In genomic region chr11:1763336-1763795, GRCh38 we compare ENCODE assay signal across 8 cellular contexts. TPM values are rescaled to one million over a fixed set of nuclear protein-coding genes. Genes with fewer than 3 reads are reported as not detected.
A peak's percentile ranks its signal among the peaks of the same experiment; 100 is the strongest.
DNase-seq lines count a peak whose midpoint lies in the region; ATAC-seq and TF ChIP-seq lines count a peak whose summit lies in the region.

No MANE protein-coding gene starts in this region.

- peak overlapping the region; percentile 73 to 96 for H3K4ac ChIP-seq in mesenchymal stem cell (ENCODE audit: low read depth in 1 of 2, low read length in 2 of 2)

- peak overlapping the region; percentile 68 to 98 for H3K14ac ChIP-seq in mesenchymal stem cell (ENCODE audit: low read length in 2 of 2)

- peak in 1 of 3 donors; percentile 10 for TF ChIP-seq POLR2A in body of pancreas (IDR thresholded peaks at IDR 0.05)

- H2BK12ac ChIP-seq in mesenchymal stem cell (ENCODE audit: low read length in 2 of 2), result peak overlapping the region; percentile 22 to 71

- no peak overlapping the region for H3K27ac Mint-ChIP-seq in activated CD4-positive, alpha-beta T cell treated with anti-CD3 and anti-CD28 coated beads, Interleukin-2, amount 10 ng/mL, durations not matched to agents 24 days and 14 days

- intact Hi-C loops in activated CD4-positive, alpha-beta T cell treated with anti-CD3 and anti-CD28 coated beads, Interleukin-2, amount 10 ng/mL, durations not matched to agents 24 days and 14 days (cut with micrococcal nuclease), result no loop called here
- intact Hi-C loops in body of pancreas (cut with DNase I), result no loop called here

- H3K27me3 ChIP-seq in body of pancreas (no peaks in the 10 kb centered on the region), mesenchymal stem cell (ENCODE audit: control insufficient read depth in 1 of 2, insufficient read depth in 1 of 2, low read length in 2 of 2) (no peaks in the 10 kb centered on the region)

- H3K36me3 ChIP-seq in body of pancreas (replicated peaks in 1 of 2; ENCODE audit: insufficient read depth in 1 of 2, low read depth in 2 of 2) (peaks cover 3 to 11% of the 10 kb centered on the region in 2 donors), mesenchymal stem cell (ENCODE audit: control insufficient read depth in 1 of 2, insufficient read depth in 2 of 2, low read depth in 1 of 2, low read length in 2 of 2) (peaks cover 30 to 36% of the 10 kb centered on the region in 2 experiments)

- peak overlapping the region; percentile 88 to 94 for H3K18ac ChIP-seq in mesenchymal stem cell (ENCODE audit: low read depth in 1 of 2, low read length in 2 of 2)

- WGBS in body of pancreas, 2 donors, result 0% methylated on average over 1 to 31 of the region's 32 CpGs
- WGBS in mesenchymal stem cell, result 5% methylated on average over 32 of the region's 32 CpGs

- H3K4me1 ChIP-seq in body of pancreas (peaks cover 43% of the 10 kb centered on the region), mesenchymal stem cell (ENCODE audit: control insufficient read depth, insufficient read depth, low read depth, low read length) (peaks cover 55% of the 10 kb centered on the region)

- no peaks in the 10 kb centered on the region for H3K27me3 Mint-ChIP-seq in activated CD4-positive, alpha-beta T cell treated with anti-CD3 and anti-CD28 coated beads, Interleukin-2, amount 10 ng/mL, durations not matched to agents 24 days and 14 days

- POLR2A ChIA-PET in GM10248 (lab: Yijun Ruan, JAX), result no interaction called here

- H2AFZ ChIP-seq in mesenchymal stem cell (ENCODE audit: low read depth, low read length), result no peak overlapping the region

- H3K23ac ChIP-seq in mesenchymal stem cell (ENCODE audit: low read length in 2 of 2), result peak overlapping the region; percentile 54 to 79

- H3K27ac ChIP-seq in body of pancreas (peak overlapping the region; percentile 59 to 94 (median 84)), mesenchymal stem cell (ENCODE audit: low read length, poor library complexity, severe bottlenecking) (no peak overlapping the region)

- H3K4me3 Mint-ChIP-seq in activated CD4-positive, alpha-beta T cell treated with anti-CD3 and anti-CD28 coated beads, Interleukin-2, amount 10 ng/mL, durations not matched to agents 24 days and 14 days, result peak overlapping the region; percentile 63

- H3K4me2 ChIP-seq in mesenchymal stem cell (ENCODE audit: low read length, poor library complexity, severe bottlenecking), result peak overlapping the region; percentile 84

- peak overlapping the region; percentile 96 for H4K91ac ChIP-seq in mesenchymal stem cell (ENCODE audit: low read length)

- H2BK5ac ChIP-seq in mesenchymal stem cell (ENCODE audit: low read depth, low read length, poor library complexity, severe bottlenecking), result peak overlapping the region; percentile 35

- H3K36me3 Mint-ChIP-seq in activated CD4-positive, alpha-beta T cell treated with anti-CD3 and anti-CD28 coated beads, Interleukin-2, amount 10 ng/mL, durations not matched to agents 24 days and 14 days (ENCODE audit: low read depth), result peaks cover 1% of the 10 kb centered on the region

- CTCF ChIA-PET in GM10248 (lab: Yijun Ruan, JAX), result interaction anchor here (1.2 kb wide), 1 partner anchor 14 kb away, joined by 3 read pairs; no protein-coding TSS in a partner anchor

- peak overlapping the region; percentile 67 for H2BK15ac ChIP-seq in mesenchymal stem cell (ENCODE audit: low read depth, poor library complexity, severe bottlenecking)

- H3K9me3 ChIP-seq in body of pancreas (no peaks in the 10 kb centered on the region), mesenchymal stem cell (ENCODE audit: control insufficient read depth, low read length) (no peaks in the 10 kb centered on the region)

- ATAC-seq in HG03432 (IDR thresholded peaks at IDR 0.05; ENCODE audit: unreplicated experiment), result peak; percentile 25
- peak; percentile 4 for ATAC-seq in body of pancreas

- H3K79me1 ChIP-seq in mesenchymal stem cell (replicated peaks; ENCODE audit: low read length, poor library complexity, severe bottlenecking), result peaks cover 33% of the 10 kb centered on the region

- H3K4me3 ChIP-seq in body of pancreas, result peak overlapping the region; percentile 91 to 93
- peak overlapping the region; percentile 89 to 94 for H3K4me3 ChIP-seq in mesenchymal stem cell (ENCODE audit: insufficient read depth in 1 of 2, low read depth in 1 of 2, low read length in 2 of 2)

- peak overlapping the region; percentile 96 for H2BK120ac ChIP-seq in mesenchymal stem cell (ENCODE audit: low read depth, low read length)

- no peak for TF ChIP-seq CTCF in body of pancreas (IDR thresholded peaks at IDR 0.05)
- no peak for TF ChIP-seq CTCF in GM10248 (IDR thresholded peaks at IDR 0.05; ENCODE audit: control extremely low read depth, extremely low read depth, low read depth, missing control alignments)
- no peak for TF ChIP-seq CTCF in GM13976 (IDR thresholded peaks at IDR 0.05; ENCODE audit: borderline replicate concordance, control extremely low read depth, extremely low read depth, insufficient read depth, missing control alignments)

- peaks cover 27% of the 10 kb centered on the region for H3K4me1 Mint-ChIP-seq in activated CD4-positive, alpha-beta T cell treated with anti-CD3 and anti-CD28 coated beads, Interleukin-2, amount 10 ng/mL, durations not matched to agents 24 days and 14 days

- DNase-seq in activated CD4-positive, alpha-beta T cell treated with anti-CD3 and anti-CD28 coated beads, Interleukin-2, amount 10 ng/mL, durations not matched to agents 24 days and 14 days, result no peak
- DNase-seq in activated CD4-positive, alpha-beta T cell treated with anti-CD3 and anti-CD28 coated beads, Interleukin-2, amount 50 U/mL, for 4 hours, result no peak
- DNase-seq in body of pancreas (no peak), mesenchymal stem cell (no peak), GM10248 (ENCODE audit: extremely low spot score) (no peak), GM13976 (ENCODE audit: low spot score) (no peak), NCI-H1105 treated with DMSO at 0.1 percent for 48 hours (lab: John Stamatoyannopoulos, UW) (no peak)

- H4K8ac ChIP-seq in mesenchymal stem cell (ENCODE audit: low read length), result peak overlapping the region; percentile 95

- H2AK5ac ChIP-seq in mesenchymal stem cell (ENCODE audit: low read length, severe bottlenecking), result no peak overlapping the region

- H3K9me3 Mint-ChIP-seq in activated CD4-positive, alpha-beta T cell treated with anti-CD3 and anti-CD28 coated beads, Interleukin-2, amount 10 ng/mL, durations not matched to agents 24 days and 14 days, result no peaks in the 10 kb centered on the region

- H3K9ac ChIP-seq in mesenchymal stem cell (ENCODE audit: low read length), result peak overlapping the region; percentile 85

- in situ Hi-C loops in GM13976 (cut with MboI; ENCODE audit: low sequenced_read_pairs, unreplicated experiment), result no loop called here

RNA-seq across cellular contexts. Expression of gene CTSD, which starts 0.4 kb away (rescaled TPM):
- total RNA-seq in activated CD4-positive, alpha-beta T cell treated with anti-CD3 and anti-CD28 coated beads, Interleukin-2, amount 10 ng/mL, durations not matched to agents 24 days and 14 days, result 59.8 and 66.1 TPM in 2 replicates
- 100 to 1,000 TPM; 214 to 255 TPM for total RNA-seq in body of pancreas
- polyA plus RNA-seq in mesenchymal stem cell (2013, experiment 1 of 2), result 431 TPM
- polyA plus RNA-seq in mesenchymal stem cell (2013, experiment 2 of 2), result 422 TPM

RNA-seq across cellular contexts. Expression of gene IFITM10, which starts 13.0 kb away (rescaled TPM):
- total RNA-seq in activated CD4-positive, alpha-beta T cell treated with anti-CD3 and anti-CD28 coated beads, Interleukin-2, amount 10 ng/mL, durations not matched to agents 24 days and 14 days, result 0.12 and 0.14 TPM in 2 replicates
- total RNA-seq in body of pancreas, result under 1 TPM in 1 of 2 donors, not detected in 1; 0.26 TPM
- polyA plus RNA-seq in mesenchymal stem cell (2013, experiment 1 of 2), result 0.61 TPM
- polyA plus RNA-seq in mesenchymal stem cell (2013, experiment 2 of 2), result 0.53 TPM
